1 cellular context compared by ENCODE assay signal in the genomic region with DNA sequence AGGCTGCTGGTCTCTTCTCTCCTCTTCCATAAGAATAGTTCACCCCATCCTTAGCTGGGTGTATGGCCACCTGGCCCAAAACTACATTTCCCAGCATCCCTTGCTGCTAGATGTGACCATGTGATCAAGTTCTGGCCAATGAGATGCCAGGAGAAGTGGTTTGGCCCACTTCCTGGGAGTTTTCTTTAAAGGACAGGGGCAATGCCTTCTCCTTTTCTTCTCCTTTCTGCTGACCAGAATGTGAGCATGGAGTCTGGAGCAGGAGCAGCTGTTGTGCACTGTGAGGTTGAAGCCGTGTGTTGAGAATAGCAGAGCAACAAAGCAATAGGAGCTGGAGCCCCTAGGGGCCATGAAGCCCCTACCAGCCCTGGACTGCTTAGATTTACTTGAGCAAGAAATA.
TF ChIP-seq lines count a peak whose summit lies in the region.

No MANE protein-coding gene starts in this region.

TF ChIP-seq in HepG2, 621 proteins besides CTCF, POLR2A, EP300 and RAD21 (continued from another document and continues in another):
- TF ChIP-seq, protein P1, sequence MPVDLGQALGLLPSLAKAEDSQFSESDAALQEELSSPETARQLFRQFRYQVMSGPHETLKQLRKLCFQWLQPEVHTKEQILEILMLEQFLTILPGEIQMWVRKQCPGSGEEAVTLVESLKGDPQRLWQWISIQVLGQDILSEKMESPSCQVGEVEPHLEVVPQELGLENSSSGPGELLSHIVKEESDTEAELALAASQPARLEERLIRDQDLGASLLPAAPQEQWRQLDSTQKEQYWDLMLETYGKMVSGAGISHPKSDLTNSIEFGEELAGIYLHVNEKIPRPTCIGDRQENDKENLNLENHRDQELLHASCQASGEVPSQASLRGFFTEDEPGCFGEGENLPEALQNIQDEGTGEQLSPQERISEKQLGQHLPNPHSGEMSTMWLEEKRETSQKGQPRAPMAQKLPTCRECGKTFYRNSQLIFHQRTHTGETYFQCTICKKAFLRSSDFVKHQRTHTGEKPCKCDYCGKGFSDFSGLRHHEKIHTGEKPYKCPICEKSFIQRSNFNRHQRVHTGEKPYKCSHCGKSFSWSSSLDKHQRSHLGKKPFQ (CRISPR knock-in tag; IDR thresholded peaks at IDR 0.05; ENCODE audit: insufficient replicate concordance), result no peak
- TF ChIP-seq ZNF891 (CRISPR knock-in tag; IDR thresholded peaks at IDR 0.05) (no peak), NFE2L2 (IDR thresholded peaks at IDR 0.05; ENCODE audit: low read length) (no peak), ARID2 (CRISPR knock-in tag; IDR thresholded peaks at IDR 0.05; ENCODE audit: borderline replicate concordance) (no peak), SNAPC2 (CRISPR knock-in tag; IDR thresholded peaks at IDR 0.05) (no peak), GABPA (IDR thresholded peaks at IDR 0.05; ENCODE audit: low read depth, low read length) (no peak), GABPA (CRISPR knock-in tag; IDR thresholded peaks at IDR 0.05; ENCODE audit: low read depth) (peak; percentile 71), ZNF225 (CRISPR knock-in tag; IDR thresholded peaks at IDR 0.05) (no peak), MBD4 (IDR thresholded peaks at IDR 0.05; ENCODE audit: borderline replicate concordance, low read length) (no peak), YEATS2 (CRISPR knock-in tag; IDR thresholded peaks at IDR 0.05; ENCODE audit: borderline replicate concordance) (0 out of 2 replicates have a peak, but pooled peaks have one; percentile 23), ZNF780A (CRISPR knock-in tag; IDR thresholded peaks at IDR 0.05) (no peak), ZFP41 (CRISPR knock-in tag; IDR thresholded peaks at IDR 0.05; ENCODE audit: borderline replicate concordance) (no peak), IKZF1 (IDR thresholded peaks at IDR 0.05) (no peak), TBX3 (IDR thresholded peaks at IDR 0.05; ENCODE audit: borderline replicate concordance) (no peak), RAD51 (IDR thresholded peaks at IDR 0.05; ENCODE audit: borderline replicate concordance) (peak; percentile 51; the same call in 1 of the 2 replicates), KLF16 (CRISPR knock-in tag; IDR thresholded peaks at IDR 0.05) (no peak), ZNF34 (CRISPR knock-in tag; IDR thresholded peaks at IDR 0.05; ENCODE audit: borderline replicate concordance) (no peak), ZSCAN21 (CRISPR knock-in tag; IDR thresholded peaks at IDR 0.05; ENCODE audit: borderline replicate concordance) (no peak), POLR2AphosphoS5 (IDR thresholded peaks at IDR 0.05; ENCODE audit: low read depth, low read length) (0 out of 2 replicates have a peak, but pooled peaks have one; percentile 24), FOXC1 (CRISPR knock-in tag; IDR thresholded peaks at IDR 0.05; ENCODE audit: borderline replicate concordance) (no peak), ZNF644 (CRISPR knock-in tag; IDR thresholded peaks at IDR 0.05; ENCODE audit: low read depth) (no peak), DMAP1 (CRISPR knock-in tag; IDR thresholded peaks at IDR 0.05) (no peak), ZNF501 (CRISPR knock-in tag; IDR thresholded peaks at IDR 0.05) (no peak), SIN3A (IDR thresholded peaks at IDR 0.05; ENCODE audit: borderline replicate concordance, low read depth, low read length) (no peak), ZNF451 (CRISPR knock-in tag; IDR thresholded peaks at IDR 0.05) (no peak), YY1 (IDR thresholded peaks at IDR 0.05; ENCODE audit: insufficient read depth, insufficient replicate concordance, low read depth, low read length) (peak; percentile 38), RFX3 (CRISPR knock-in tag; IDR thresholded peaks at IDR 0.05) (no peak), ZNF44 (CRISPR knock-in tag; IDR thresholded peaks at IDR 0.05) (no peak), MEIS2 (CRISPR knock-in tag; IDR thresholded peaks at IDR 0.05) (no peak), CREM (IDR thresholded peaks at IDR 0.05) (peak; percentile 62), CREM (CRISPR knock-in tag; IDR thresholded peaks at IDR 0.05) (no peak), KAT2B (IDR thresholded peaks at IDR 0.05; ENCODE audit: borderline replicate concordance, low read depth, low read length) (no peak), ZNF782 (CRISPR knock-in tag; IDR thresholded peaks at IDR 0.05; ENCODE audit: borderline replicate concordance) (no peak)
- TF ChIP-seq, protein P2, sequence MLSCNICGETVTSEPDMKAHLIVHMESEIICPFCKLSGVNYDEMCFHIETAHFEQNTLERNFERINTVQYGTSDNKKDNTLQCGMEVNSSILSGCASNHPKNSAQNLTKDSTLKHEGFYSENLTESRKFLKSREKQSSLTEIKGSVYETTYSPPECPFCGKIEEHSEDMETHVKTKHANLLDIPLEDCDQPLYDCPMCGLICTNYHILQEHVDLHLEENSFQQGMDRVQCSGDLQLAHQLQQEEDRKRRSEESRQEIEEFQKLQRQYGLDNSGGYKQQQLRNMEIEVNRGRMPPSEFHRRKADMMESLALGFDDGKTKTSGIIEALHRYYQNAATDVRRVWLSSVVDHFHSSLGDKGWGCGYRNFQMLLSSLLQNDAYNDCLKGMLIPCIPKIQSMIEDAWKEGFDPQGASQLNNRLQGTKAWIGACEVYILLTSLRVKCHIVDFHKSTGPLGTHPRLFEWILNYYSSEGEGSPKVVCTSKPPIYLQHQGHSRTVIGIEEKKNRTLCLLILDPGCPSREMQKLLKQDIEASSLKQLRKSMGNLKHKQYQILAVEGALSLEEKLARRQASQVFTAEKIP (CRISPR knock-in tag; IDR thresholded peaks at IDR 0.05; ENCODE audit: borderline replicate concordance), result no peak
- TF ChIP-seq, protein P3, sequence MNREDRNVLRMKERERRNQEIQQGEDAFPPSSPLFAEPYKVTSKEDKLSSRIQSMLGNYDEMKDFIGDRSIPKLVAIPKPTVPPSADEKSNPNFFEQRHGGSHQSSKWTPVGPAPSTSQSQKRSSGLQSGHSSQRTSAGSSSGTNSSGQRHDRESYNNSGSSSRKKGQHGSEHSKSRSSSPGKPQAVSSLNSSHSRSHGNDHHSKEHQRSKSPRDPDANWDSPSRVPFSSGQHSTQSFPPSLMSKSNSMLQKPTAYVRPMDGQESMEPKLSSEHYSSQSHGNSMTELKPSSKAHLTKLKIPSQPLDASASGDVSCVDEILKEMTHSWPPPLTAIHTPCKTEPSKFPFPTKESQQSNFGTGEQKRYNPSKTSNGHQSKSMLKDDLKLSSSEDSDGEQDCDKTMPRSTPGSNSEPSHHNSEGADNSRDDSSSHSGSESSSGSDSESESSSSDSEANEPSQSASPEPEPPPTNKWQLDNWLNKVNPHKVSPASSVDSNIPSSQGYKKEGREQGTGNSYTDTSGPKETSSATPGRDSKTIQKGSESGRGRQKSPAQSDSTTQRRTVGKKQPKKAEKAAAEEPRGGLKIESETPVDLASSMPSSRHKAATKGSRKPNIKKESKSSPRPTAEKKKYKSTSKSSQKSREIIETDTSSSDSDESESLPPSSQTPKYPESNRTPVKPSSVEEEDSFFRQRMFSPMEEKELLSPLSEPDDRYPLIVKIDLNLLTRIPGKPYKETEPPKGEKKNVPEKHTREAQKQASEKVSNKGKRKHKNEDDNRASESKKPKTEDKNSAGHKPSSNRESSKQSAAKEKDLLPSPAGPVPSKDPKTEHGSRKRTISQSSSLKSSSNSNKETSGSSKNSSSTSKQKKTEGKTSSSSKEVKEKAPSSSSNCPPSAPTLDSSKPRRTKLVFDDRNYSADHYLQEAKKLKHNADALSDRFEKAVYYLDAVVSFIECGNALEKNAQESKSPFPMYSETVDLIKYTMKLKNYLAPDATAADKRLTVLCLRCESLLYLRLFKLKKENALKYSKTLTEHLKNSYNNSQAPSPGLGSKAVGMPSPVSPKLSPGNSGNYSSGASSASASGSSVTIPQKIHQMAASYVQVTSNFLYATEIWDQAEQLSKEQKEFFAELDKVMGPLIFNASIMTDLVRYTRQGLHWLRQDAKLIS (CRISPR knock-in tag; IDR thresholded peaks at IDR 0.05), result no peak
- TF ChIP-seq, protein P4, sequence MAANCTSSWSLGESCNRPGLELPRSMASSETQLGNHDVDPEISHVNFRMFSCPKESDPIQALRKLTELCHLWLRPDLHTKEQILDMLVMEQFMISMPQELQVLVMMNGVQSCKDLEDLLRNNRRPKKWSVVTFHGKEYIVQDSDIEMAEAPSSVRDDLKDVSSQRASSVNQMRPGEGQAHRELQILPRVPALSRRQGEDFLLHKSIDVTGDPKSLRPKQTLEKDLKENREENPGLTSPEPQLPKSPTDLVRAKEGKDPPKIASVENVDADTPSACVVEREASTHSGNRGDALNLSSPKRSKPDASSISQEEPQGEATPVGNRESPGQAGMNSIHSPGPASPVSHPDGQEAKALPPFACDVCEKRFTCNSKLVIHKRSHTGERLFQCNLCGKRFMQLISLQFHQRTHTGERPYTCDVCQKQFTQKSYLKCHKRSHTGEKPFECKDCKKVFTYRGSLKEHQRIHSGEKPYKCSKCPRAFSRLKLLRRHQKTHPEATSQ (CRISPR knock-in tag; IDR thresholded peaks at IDR 0.05; ENCODE audit: borderline replicate concordance), result no peak
- TF ChIP-seq, protein P5, sequence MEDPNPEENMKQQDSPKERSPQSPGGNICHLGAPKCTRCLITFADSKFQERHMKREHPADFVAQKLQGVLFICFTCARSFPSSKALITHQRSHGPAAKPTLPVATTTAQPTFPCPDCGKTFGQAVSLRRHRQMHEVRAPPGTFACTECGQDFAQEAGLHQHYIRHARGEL (CRISPR knock-in tag; IDR thresholded peaks at IDR 0.05), result no peak
- TF ChIP-seq, protein P6, sequence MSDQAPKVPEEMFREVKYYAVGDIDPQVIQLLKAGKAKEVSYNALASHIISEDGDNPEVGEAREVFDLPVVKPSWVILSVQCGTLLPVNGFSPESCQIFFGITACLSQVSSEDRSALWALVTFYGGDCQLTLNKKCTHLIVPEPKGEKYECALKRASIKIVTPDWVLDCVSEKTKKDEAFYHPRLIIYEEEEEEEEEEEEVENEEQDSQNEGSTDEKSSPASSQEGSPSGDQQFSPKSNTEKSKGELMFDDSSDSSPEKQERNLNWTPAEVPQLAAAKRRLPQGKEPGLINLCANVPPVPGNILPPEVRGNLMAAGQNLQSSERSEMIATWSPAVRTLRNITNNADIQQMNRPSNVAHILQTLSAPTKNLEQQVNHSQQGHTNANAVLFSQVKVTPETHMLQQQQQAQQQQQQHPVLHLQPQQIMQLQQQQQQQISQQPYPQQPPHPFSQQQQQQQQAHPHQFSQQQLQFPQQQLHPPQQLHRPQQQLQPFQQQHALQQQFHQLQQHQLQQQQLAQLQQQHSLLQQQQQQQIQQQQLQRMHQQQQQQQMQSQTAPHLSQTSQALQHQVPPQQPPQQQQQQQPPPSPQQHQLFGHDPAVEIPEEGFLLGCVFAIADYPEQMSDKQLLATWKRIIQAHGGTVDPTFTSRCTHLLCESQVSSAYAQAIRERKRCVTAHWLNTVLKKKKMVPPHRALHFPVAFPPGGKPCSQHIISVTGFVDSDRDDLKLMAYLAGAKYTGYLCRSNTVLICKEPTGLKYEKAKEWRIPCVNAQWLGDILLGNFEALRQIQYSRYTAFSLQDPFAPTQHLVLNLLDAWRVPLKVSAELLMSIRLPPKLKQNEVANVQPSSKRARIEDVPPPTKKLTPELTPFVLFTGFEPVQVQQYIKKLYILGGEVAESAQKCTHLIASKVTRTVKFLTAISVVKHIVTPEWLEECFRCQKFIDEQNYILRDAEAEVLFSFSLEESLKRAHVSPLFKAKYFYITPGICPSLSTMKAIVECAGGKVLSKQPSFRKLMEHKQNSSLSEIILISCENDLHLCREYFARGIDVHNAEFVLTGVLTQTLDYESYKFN (CRISPR knock-in tag; conservative IDR thresholded peaks at IDR 0.05), result no peak
- TF ChIP-seq, protein P7, sequence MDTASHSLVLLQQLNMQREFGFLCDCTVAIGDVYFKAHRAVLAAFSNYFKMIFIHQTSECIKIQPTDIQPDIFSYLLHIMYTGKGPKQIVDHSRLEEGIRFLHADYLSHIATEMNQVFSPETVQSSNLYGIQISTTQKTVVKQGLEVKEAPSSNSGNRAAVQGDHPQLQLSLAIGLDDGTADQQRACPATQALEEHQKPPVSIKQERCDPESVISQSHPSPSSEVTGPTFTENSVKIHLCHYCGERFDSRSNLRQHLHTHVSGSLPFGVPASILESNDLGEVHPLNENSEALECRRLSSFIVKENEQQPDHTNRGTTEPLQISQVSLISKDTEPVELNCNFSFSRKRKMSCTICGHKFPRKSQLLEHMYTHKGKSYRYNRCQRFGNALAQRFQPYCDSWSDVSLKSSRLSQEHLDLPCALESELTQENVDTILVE (CRISPR knock-in tag; IDR thresholded peaks at IDR 0.05), result no peak
- TF ChIP-seq, protein P8, sequence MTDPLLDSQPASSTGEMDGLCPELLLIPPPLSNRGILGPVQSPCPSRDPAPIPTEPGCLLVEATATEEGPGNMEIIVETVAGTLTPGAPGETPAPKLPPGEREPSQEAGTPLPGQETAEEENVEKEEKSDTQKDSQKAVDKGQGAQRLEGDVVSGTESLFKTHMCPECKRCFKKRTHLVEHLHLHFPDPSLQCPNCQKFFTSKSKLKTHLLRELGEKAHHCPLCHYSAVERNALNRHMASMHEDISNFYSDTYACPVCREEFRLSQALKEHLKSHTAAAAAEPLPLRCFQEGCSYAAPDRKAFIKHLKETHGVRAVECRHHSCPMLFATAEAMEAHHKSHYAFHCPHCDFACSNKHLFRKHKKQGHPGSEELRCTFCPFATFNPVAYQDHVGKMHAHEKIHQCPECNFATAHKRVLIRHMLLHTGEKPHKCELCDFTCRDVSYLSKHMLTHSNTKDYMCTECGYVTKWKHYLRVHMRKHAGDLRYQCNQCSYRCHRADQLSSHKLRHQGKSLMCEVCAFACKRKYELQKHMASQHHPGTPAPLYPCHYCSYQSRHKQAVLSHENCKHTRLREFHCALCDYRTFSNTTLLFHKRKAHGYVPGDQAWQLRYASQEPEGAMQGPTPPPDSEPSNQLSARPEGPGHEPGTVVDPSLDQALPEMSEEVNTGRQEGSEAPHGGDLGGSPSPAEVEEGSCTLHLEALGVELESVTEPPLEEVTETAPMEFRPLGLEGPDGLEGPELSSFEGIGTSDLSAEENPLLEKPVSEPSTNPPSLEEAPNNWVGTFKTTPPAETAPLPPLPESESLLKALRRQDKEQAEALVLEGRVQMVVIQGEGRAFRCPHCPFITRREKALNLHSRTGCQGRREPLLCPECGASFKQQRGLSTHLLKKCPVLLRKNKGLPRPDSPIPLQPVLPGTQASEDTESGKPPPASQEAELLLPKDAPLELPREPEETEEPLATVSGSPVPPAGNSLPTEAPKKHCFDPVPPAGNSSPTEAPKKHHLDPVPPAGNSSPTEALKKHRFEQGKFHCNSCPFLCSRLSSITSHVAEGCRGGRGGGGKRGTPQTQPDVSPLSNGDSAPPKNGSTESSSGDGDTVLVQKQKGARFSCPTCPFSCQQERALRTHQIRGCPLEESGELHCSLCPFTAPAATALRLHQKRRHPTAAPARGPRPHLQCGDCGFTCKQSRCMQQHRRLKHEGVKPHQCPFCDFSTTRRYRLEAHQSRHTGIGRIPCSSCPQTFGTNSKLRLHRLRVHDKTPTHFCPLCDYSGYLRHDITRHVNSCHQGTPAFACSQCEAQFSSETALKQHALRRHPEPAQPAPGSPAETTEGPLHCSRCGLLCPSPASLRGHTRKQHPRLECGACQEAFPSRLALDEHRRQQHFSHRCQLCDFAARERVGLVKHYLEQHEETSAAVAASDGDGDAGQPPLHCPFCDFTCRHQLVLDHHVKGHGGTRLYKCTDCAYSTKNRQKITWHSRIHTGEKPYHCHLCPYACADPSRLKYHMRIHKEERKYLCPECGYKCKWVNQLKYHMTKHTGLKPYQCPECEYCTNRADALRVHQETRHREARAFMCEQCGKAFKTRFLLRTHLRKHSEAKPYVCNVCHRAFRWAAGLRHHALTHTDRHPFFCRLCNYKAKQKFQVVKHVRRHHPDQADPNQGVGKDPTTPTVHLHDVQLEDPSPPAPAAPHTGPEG (CRISPR knock-in tag; IDR thresholded peaks at IDR 0.05), result no peak
